In genomic region chr12:130083002-130083401, GRCh38 we compare ENCODE assay signal across 22 cellular contexts.
"Had no signal": no experiment of that assay in that cellular context is flagged by ENCODE, and none has a peak within 500 bp of the region (broad histone marks: within the 10 kb centered on the region; RNA-seq: fewer than 3 reads in every experiment).

No MANE protein-coding gene starts in this region.

- H3K27ac ChIP-seq: parathyroid adenoma, right lobe of liver, tibial artery, VCaP had no signal

- H2AFZ ChIP-seq: parathyroid adenoma had no signal

- H3K4me1 ChIP-seq: parathyroid adenoma, right lobe of liver, tibial artery had no signal

- H3K9me3 ChIP-seq: right lobe of liver, tibial artery had no signal

- H3K27me3 ChIP-seq: right lobe of liver had no signal

- H3K9ac ChIP-seq: parathyroid adenoma had no signal

- H3K36me3 ChIP-seq: right lobe of liver, tibial artery had no signal

- H3K79me2 ChIP-seq: parathyroid adenoma had no signal

- H3K4me3 ChIP-seq: right lobe of liver, tibial artery had no signal

- ATAC-seq: activated CD8-positive, alpha-beta T cell treated with anti-CD3 and anti-CD28 coated beads, Interleukin-2, amount 10 ng/mL, durations not matched to agents 7 days and 5 days; activated naive CD4-positive, alpha-beta T cell treated with anti-CD3 and anti-CD28 coated beads, Interleukin-2, amount 50 U/mL, for 72 hours; left ventricle myocardium superior; natural killer cell treated with Interleukin-12 subunit alpha and Interleukin-12 subunit beta and Interleukin-15 and Interleukin-18, amount 100 ng/mL, for 72 hours; right lobe of liver; stimulated activated effector memory CD8-positive, alpha-beta T cell treated with anti-CD3 and anti-CD28 coated beads, Interleukin-12 subunit alpha, Interleukin-12 subunit beta, amount 100 ng/mL, for 72 hours; stimulated activated naive CD8-positive, alpha-beta T cell treated with anti-CD3 and anti-CD28 coated beads, Interleukin-15, amount 100 ng/mL, for 72 hours had no signal

- DNase-seq: activated CD4-positive, alpha-beta T cell treated with anti-CD3 and anti-CD28 coated beads, Interleukin-2, amount 50 U/mL, for 1 hour; activated CD4-positive, CD25-positive, alpha-beta regulatory T cell treated with anti-CD3 and anti-CD28 coated beads, Interleukin-2, amount 50 U/mL, for 72 hours; activated CD8-positive, alpha-beta T cell treated with anti-CD3 and anti-CD28 coated beads, Interleukin-2, amount 10 ng/mL, durations not matched to agents 7 days and 5 days; activated T-cell treated with anti-CD3 and anti-CD28 coated beads, Interleukin-2, amount 50 U/mL, for 1 hour; aorta; central memory CD4-positive, alpha-beta T cell; dermis blood vessel endothelial cell; effector CD8-positive, alpha-beta T cell; foreskin melanocyte; glutamatergic neuron; hippocampal formation; left ventricle myocardium superior; right lobe of liver; small intestine; stimulated activated CD4-positive, alpha-beta T cell treated with anti-CD3 and anti-CD28 coated beads, Interleukin-2, amount 100 ng/mL, for 24 hours; stimulated activated naive CD8-positive, alpha-beta T cell treated with anti-CD3 and anti-CD28 coated beads, Interleukin-15, amount 100 ng/mL, for 72 hours; tibial artery had no signal
